In the genomic region with DNA sequence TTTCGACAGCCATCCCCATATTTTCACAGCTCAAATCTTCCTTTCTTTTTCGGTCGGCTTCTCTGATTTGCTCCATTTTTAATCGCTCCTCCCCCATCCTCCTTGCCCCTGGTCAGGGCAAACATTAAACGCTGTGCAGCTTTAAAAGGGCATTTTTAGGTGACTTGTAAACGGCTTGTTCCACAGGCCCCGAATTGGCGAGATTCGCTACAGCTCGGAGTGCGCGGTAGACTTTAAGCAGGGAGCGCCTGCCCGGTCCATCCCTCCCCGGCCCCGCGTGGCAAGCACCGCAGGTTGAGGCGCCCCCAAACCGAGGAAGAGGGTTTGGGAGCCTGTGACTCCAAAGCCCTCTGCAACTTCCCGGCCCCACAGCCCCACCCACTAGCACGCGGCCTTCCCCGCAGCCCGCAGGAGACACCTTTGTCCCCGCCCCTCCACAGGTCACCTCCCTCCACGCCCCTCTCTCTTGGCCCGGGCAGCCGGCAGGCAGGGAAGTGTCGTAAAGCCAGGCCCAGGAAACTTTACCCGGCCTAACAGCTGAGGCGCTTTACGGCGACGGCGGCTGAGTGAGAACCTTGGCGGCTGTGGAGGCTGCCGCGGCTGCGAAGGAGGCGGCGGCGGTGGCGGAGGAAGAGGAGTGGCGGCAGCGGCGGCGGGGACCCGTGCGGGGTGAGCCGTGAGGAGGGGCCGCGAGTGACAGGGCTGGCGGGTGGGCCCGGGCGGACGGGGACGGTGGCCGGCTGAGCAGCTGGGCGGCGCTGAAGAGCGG, we compare ENCODE assay signal across 8 cellular contexts. TPM values are rescaled to one million over a fixed set of nuclear protein-coding genes. Genes with fewer than 3 reads are reported as not detected.
DNase-seq lines count a peak whose midpoint lies in the region; ATAC-seq and TF ChIP-seq lines count a peak whose summit lies in the region.

A gene (plus strand): TSS at position 550 of the 769 bp plus-strand sequence. CDS start 372 bp downstream, outside the sequence.

- intact Hi-C loops in activated T-helper 2 cell treated with anti-CD3 and anti-CD28 coated beads, Interferon-gamma antibody, Interleukin-2, Interleukin-4, amounts not matched to agents 10 μg/mL and 5 μg/mL and 100 μg/mL, durations not matched to agents 14 hours and 24 hours and 36 hours (cut with micrococcal nuclease), result loop anchor here (2.0 kb wide), 1 partner anchor 121 kb away; a partner anchor contains a TSS

- H3K36me3 Mint-ChIP-seq in activated T-helper 2 cell treated with anti-CD3 and anti-CD28 coated beads, Interferon-gamma antibody, Interleukin-2, Interleukin-4, amounts not matched to agents 10 μg/mL and 5 μg/mL and 100 μg/mL, durations not matched to agents 14 hours and 24 hours and 36 hours (ENCODE audit: low read depth), result peaks cover 26% of the 10 kb centered on the region
- H3K36me3 Mint-ChIP-seq in nephron (ENCODE audit: low read depth), result peaks cover 13% of the 10 kb centered on the region

- H3K27me3 Mint-ChIP-seq in activated T-helper 2 cell treated with anti-CD3 and anti-CD28 coated beads, Interferon-gamma antibody, Interleukin-2, Interleukin-4, amounts not matched to agents 10 μg/mL and 5 μg/mL and 100 μg/mL, durations not matched to agents 14 hours and 24 hours and 36 hours (ENCODE audit: low read depth), result no peaks in the 10 kb centered on the region
- peaks cover 6% of the 10 kb centered on the region for H3K27me3 Mint-ChIP-seq in nephron (ENCODE audit: low read depth)

- no peak for TF ChIP-seq CTCF in LNCaP clone FGC (IDR thresholded peaks at IDR 0.05; ENCODE audit: control insufficient read depth, extremely low read depth, insufficient read depth)
- TF ChIP-seq CTCF in RWPE2 (IDR thresholded peaks at IDR 0.05; ENCODE audit: poor library complexity, severe bottlenecking), result peak; percentile 27
- no peak for TF ChIP-seq CTCF in fibroblast of the aortic adventitia (IDR thresholded peaks at IDR 0.05; ENCODE audit: insufficient read depth, low read length)
- no peak for TF ChIP-seq CTCF in nephron (IDR thresholded peaks at IDR 0.05; ENCODE audit: unreplicated experiment in 3 of 3)

- peak within 1 kb of the TSS; percentile 50 for H3K27ac ChIP-seq in RWPE2 (ENCODE audit: poor library complexity, severe bottlenecking)

- DNase-seq in ELF-1 (ENCODE audit: low read depth, low spot score) (peak; percentile 93), H4 (ENCODE audit: low spot score) (peak; percentile 93), LNCaP clone FGC (ENCODE audit: low read depth) (peak; percentile 92), RWPE2 (ENCODE audit: low spot score) (peak; percentile 97), fibroblast of the aortic adventitia (ENCODE audit: low read depth) (peak; percentile 92)
- peak; percentile 90 for DNase-seq in activated T-helper 2 cell treated with anti-CD3 and anti-CD28 coated beads, Interferon-gamma antibody, Interleukin-2, Interleukin-4, amounts not matched to agents 10 μg/mL and 5 μg/mL and 100 μg/mL, durations not matched to agents 14 hours and 24 hours and 36 hours (ENCODE audit: low spot score)
- peak; percentile 91 for DNase-seq in stimulated activated naive CD8-positive, alpha-beta T cell treated with anti-CD3 and anti-CD28 coated beads, Interleukin-15, Interleukin-2, amounts not matched to agents 100 U/mL and 50 U/mL, for 24 hours

- H3K27ac Mint-ChIP-seq in activated T-helper 2 cell treated with anti-CD3 and anti-CD28 coated beads, Interferon-gamma antibody, Interleukin-2, Interleukin-4, amounts not matched to agents 10 μg/mL and 5 μg/mL and 100 μg/mL, durations not matched to agents 14 hours and 24 hours and 36 hours, result peak within 1 kb of the TSS; percentile 91
- H3K27ac Mint-ChIP-seq in nephron, result peak within 1 kb of the TSS; percentile 86 to 95 (median 94)

- peaks cover 38% of the 10 kb centered on the region for H3K36me3 ChIP-seq in RWPE2 (ENCODE audit: low read depth)

- H3K9me3 ChIP-seq in RWPE2 (ENCODE audit: severe bottlenecking), result no peaks in the 10 kb centered on the region

- ATAC-seq in RWPE2 (ENCODE audit: low read depth), result peak; percentile 75
- ATAC-seq in stimulated activated naive CD8-positive, alpha-beta T cell treated with anti-CD3 and anti-CD28 coated beads, Interleukin-15, Interleukin-2, amounts not matched to agents 100 U/mL and 50 U/mL, for 24 hours, result peak; percentile 95

- H3K9me3 Mint-ChIP-seq in activated T-helper 2 cell treated with anti-CD3 and anti-CD28 coated beads, Interferon-gamma antibody, Interleukin-2, Interleukin-4, amounts not matched to agents 10 μg/mL and 5 μg/mL and 100 μg/mL, durations not matched to agents 14 hours and 24 hours and 36 hours, result no peaks in the 10 kb centered on the region
- no peaks in the 10 kb centered on the region for H3K9me3 Mint-ChIP-seq in nephron

- H3K4me1 Mint-ChIP-seq in activated T-helper 2 cell treated with anti-CD3 and anti-CD28 coated beads, Interferon-gamma antibody, Interleukin-2, Interleukin-4, amounts not matched to agents 10 μg/mL and 5 μg/mL and 100 μg/mL, durations not matched to agents 14 hours and 24 hours and 36 hours (ENCODE audit: low read depth), result peaks cover 37% of the 10 kb centered on the region
- H3K4me1 Mint-ChIP-seq in nephron, result peaks cover 38% of the 10 kb centered on the region

- peaks cover 12% of the 10 kb centered on the region for H3K4me1 ChIP-seq in RWPE2 (ENCODE audit: insufficient read depth, poor library complexity, severe bottlenecking)

- H3K4me3 Mint-ChIP-seq in activated T-helper 2 cell treated with anti-CD3 and anti-CD28 coated beads, Interferon-gamma antibody, Interleukin-2, Interleukin-4, amounts not matched to agents 10 μg/mL and 5 μg/mL and 100 μg/mL, durations not matched to agents 14 hours and 24 hours and 36 hours (ENCODE audit: low read depth), result peak within 1 kb of the TSS; percentile 93
- peak within 1 kb of the TSS; percentile 92 to 95 (median 94) for H3K4me3 Mint-ChIP-seq in nephron

- no peaks in the 10 kb centered on the region for H3K27me3 ChIP-seq in RWPE2 (ENCODE audit: insufficient read depth, poor library complexity, severe bottlenecking)

- H3K4me3 ChIP-seq in LNCaP clone FGC (ENCODE audit: low read depth, low read length) (peak within 1 kb of the TSS; percentile 73), RWPE2 (ENCODE audit: severe bottlenecking) (peak within 1 kb of the TSS; percentile 72), fibroblast of the aortic adventitia (ENCODE audit: low read depth, low read length) (peak within 1 kb of the TSS; percentile 78)

RNA-seq across cellular contexts. Expression of the gene that starts here (rescaled TPM):
- 15.7 and 23.0 TPM in 2 replicates for total RNA-seq in H4 (2014; rRNA removed; shearing (Covaris generic))
- 16.8 and 17.8 TPM in 2 replicates for total RNA-seq in activated T-helper 2 cell treated with anti-CD3 and anti-CD28 coated beads, Interferon-gamma antibody, Interleukin-2, Interleukin-4, amounts not matched to agents 10 μg/mL and 5 μg/mL and 100 μg/mL, durations not matched to agents 14 hours and 24 hours and 36 hours
- 24.6 and 28.2 TPM in 2 replicates for total RNA-seq in fibroblast of the aortic adventitia (ENCODE audit: low replicate concordance)

Comparison
In these comparisons a context has a peak if more than half of its experiments do, and no peak if none do; other contexts are left out.
1. Peak in every context shown above with its lines: DNase-seq, ATAC-seq, H3K4me3 ChIP-seq and H3K27ac ChIP-seq.